ENCODE assay signal across 23 cellular contexts in genomic region chr1:6574025-6574620, GRCh38. TPM values are rescaled to one million over a fixed set of nuclear protein-coding genes. Genes with fewer than 3 reads are reported as not detected.
DNase-seq lines count a peak whose midpoint lies in the region; ATAC-seq and TF ChIP-seq lines count a peak whose summit lies in the region.
"Had no signal": no experiment of that assay in that cellular context is flagged by ENCODE, and none has a peak within 500 bp of the region (broad histone marks: within the 10 kb centered on the region; RNA-seq: fewer than 3 reads in every experiment).

No MANE protein-coding gene starts in this region.

- no peak overlapping the region for H3K27ac ChIP-seq in foreskin keratinocyte
- H3K27ac ChIP-seq: BLaER1 had no signal

- peak; percentile 55 for DNase-seq in ELR (ENCODE audit: low read depth)
- peak; percentile 58 for DNase-seq in H7
- peak; percentile 30 to 40 for DNase-seq in SHP77 (lab: John Stamatoyannopoulos, UW)
- DNase-seq in foreskin keratinocyte, result no peak
- DNase-seq in left cardiac atrium, result no peak
- DNase-seq: ACHN; CD4-positive, alpha-beta T cell; COR-L47; DND-41; Karpas-422; NCI-H1417; NCI-H187 treated with DMSO at 0.1 percent for 48 hours; NCI-H2107; NCI-H2227 treated with DMSO at 0.1 percent for 48 hours; NCI-H510A treated with DMSO at 0.1 percent for 48 hours; RPMI8226 had no signal

- TF ChIP-seq CTCF in foreskin keratinocyte (conservative IDR thresholded peaks at IDR 0.05), result no peak

- H3K4me3 ChIP-seq in H7 (ENCODE audit: insufficient read depth, low read depth, low read length), result no peak overlapping the region
- H3K4me3 ChIP-seq: BLaER1, GM23338 had no signal

- H3K27me3 ChIP-seq in H7 (ENCODE audit: control insufficient read depth, insufficient read depth, low read length) (peaks cover 8% of the 10 kb centered on the region; the same call in 1 of the 2 replicates), foreskin keratinocyte (no peaks in the 10 kb centered on the region)
- H3K27me3 ChIP-seq: BLaER1 had no signal

- no peaks in the 10 kb centered on the region for H3K4me1 ChIP-seq in foreskin keratinocyte

- no peaks in the 10 kb centered on the region for H3K36me3 ChIP-seq in H7 (replicated peaks; ENCODE audit: control insufficient read depth, insufficient read depth, low read length)
- H3K36me3 ChIP-seq: BLaER1 had no signal

- ATAC-seq in foreskin keratinocyte (peak; percentile 28), GM21367 (IDR thresholded peaks at IDR 0.05; ENCODE audit: unreplicated experiment) (no peak), left cardiac atrium (no peak), HG02870 (IDR thresholded peaks at IDR 0.05; ENCODE audit: unreplicated experiment) (no peak)
- ATAC-seq: GM23338 had no signal

- intact Hi-C loops in left cardiac atrium (cut with DNase I), result no loop called here

RNA-seq across cellular contexts. Expression of gene ZBTB48, which starts 5.7 kb away (rescaled TPM):
- total RNA-seq in H7 (2014; rRNA removed; shearing (Covaris generic)), result 40.3 and 40.4 TPM in 2 replicates
- 14.6 and 15.3 TPM in 2 replicates for total RNA-seq in foreskin keratinocyte
- 13.4 and 14.7 TPM in 2 replicates for polyA plus RNA-seq in foreskin keratinocyte
- total RNA-seq in left cardiac atrium, result 10 to 100 TPM; 11.5 to 14.3 TPM

RNA-seq across cellular contexts. Expression of gene TAS1R1, which starts 19.0 kb away (rescaled TPM):
- total RNA-seq in H7 (2014; rRNA removed; shearing (Covaris generic)), result 0.10 and 0.15 TPM in 2 replicates
- total RNA-seq in foreskin keratinocyte (not detected in 2 replicates), left cardiac atrium (not detected)
- not detected in 2 replicates for polyA plus RNA-seq in foreskin keratinocyte
- total RNA-seq: CD4-positive, alpha-beta T cell; G401; GM23338; MCF 10A; T-helper 1 cell treated with Interleukin-12 subunit alpha and Interleukin-12 subunit beta and Interleukin-4 antibody, amounts not matched to agents 30 ng/mL and 1 ng/mL, for 36 hours had no signal

RNA-seq across cellular contexts. Expression of gene NOL9, which starts 19.8 kb away (rescaled TPM):
- 32.7 and 37.2 TPM in 2 replicates for total RNA-seq in H7 (2014; rRNA removed; shearing (Covaris generic))
- total RNA-seq in foreskin keratinocyte (22.8 and 24.5 TPM in 2 replicates), left cardiac atrium (10 to 100 TPM; 12.0 to 16.5 TPM)
- 4.6 and 5.3 TPM in 2 replicates for polyA plus RNA-seq in foreskin keratinocyte

RNA-seq across cellular contexts. Expression of gene KLHL21, which starts 28.5 kb away (rescaled TPM):
- 35.0 and 41.1 TPM in 2 replicates for total RNA-seq in H7 (2014; rRNA removed; shearing (Covaris generic))
- total RNA-seq in foreskin keratinocyte, result 41.8 and 52.0 TPM in 2 replicates
- polyA plus RNA-seq in foreskin keratinocyte, result 25.4 and 29.4 TPM in 2 replicates
- total RNA-seq in left cardiac atrium, result 10 to 100 TPM; 43.9 to 75.8 TPM

RNA-seq across cellular contexts. Expression of gene PHF13, which starts 39.4 kb away (rescaled TPM):
- total RNA-seq in H7 (2014; rRNA removed; shearing (Covaris generic)), result 36.6 and 44.5 TPM in 2 replicates
- total RNA-seq in foreskin keratinocyte, result 15.3 and 16.3 TPM in 2 replicates
- 8.2 and 9.9 TPM in 2 replicates for polyA plus RNA-seq in foreskin keratinocyte
- 1 to 10 TPM; 7.8 to 9.0 TPM for total RNA-seq in left cardiac atrium

Comparison
In these comparisons a context has a peak if more than half of its experiments do, and no peak if none do; other contexts are left out.
1. DNase-seq: peak in ELR (single experiment), H7 (single experiment) and SHP77 (2 of 2); none in foreskin keratinocyte (0 of 2) and left cardiac atrium (single experiment).